34 cellular contexts compared by ENCODE assay signal in genomic region chr11:113570906-113571305, GRCh38.
"Had no signal": no experiment of that assay in that cellular context is flagged by ENCODE, and none has a peak within 500 bp of the region (broad histone marks: within the 10 kb centered on the region; RNA-seq: fewer than 3 reads in every experiment).

No MANE protein-coding gene starts in this region.

- H3K36me3 ChIP-seq: adrenal gland, ascending aorta, breast epithelium, cardiac muscle cell, colonic mucosa, heart right ventricle, WERI-Rb-1 had no signal

- H3K36me3 Mint-ChIP-seq: activated CD4-positive, alpha-beta memory T cell treated with anti-CD3 and anti-CD28 coated beads for 36 hours; activated naive CD4-positive, alpha-beta T cell treated with anti-CD3 and anti-CD28 coated beads, Interleukin-2, amount 50 U/mL, for 24 hours; activated naive CD8-positive, alpha-beta T cell treated with anti-CD3 and anti-CD28 coated beads for 36 hours; brain; T-cell had no signal

- H3K4me3 ChIP-seq: adrenal gland, ascending aorta, breast epithelium, cardiac muscle cell, colonic mucosa, heart right ventricle had no signal

- DNase-seq: activated CD4-positive, alpha-beta memory T cell treated with anti-CD3 and anti-CD28 coated beads for 36 hours; activated CD4-positive, alpha-beta T cell treated with anti-CD3 and anti-CD28 coated beads for 36 hours; activated CD4-positive, alpha-beta T cell treated with anti-CD3 and anti-CD28 coated beads, Interleukin-2, amount 10 ng/mL, durations not matched to agents 24 days and 14 days; activated CD4-positive, CD25-positive, alpha-beta regulatory T cell; activated CD4-positive, CD25-positive, alpha-beta regulatory T cell treated with anti-CD3 and anti-CD28 coated beads, Interleukin-2, amount 50 U/mL, for 72 hours; activated CD8-positive, alpha-beta memory T cell treated with anti-CD3 and anti-CD28 coated beads, Interleukin-2, amount 10 ng/mL, durations not matched to agents 7 days and 5 days; activated CD8-positive, alpha-beta memory T cell treated with anti-CD3 and anti-CD28 coated beads, Interleukin-2, amount 50 U/mL, for 48 hours; activated CD8-positive, alpha-beta T cell treated with anti-CD3 and anti-CD28 coated beads, Interleukin-2, amount 10 ng/mL, durations not matched to agents 7 days and 5 days; activated effector memory CD4-positive, alpha-beta T cell treated with Interleukin-2 at 50 U/mL for 16 hours; activated naive CD4-positive, alpha-beta T cell treated with anti-CD3 and anti-CD28 coated beads for 36 hours; activated naive CD8-positive, alpha-beta T cell treated with anti-CD3 and anti-CD28 coated beads for 36 hours; activated naive CD8-positive, alpha-beta T cell treated with anti-CD3 and anti-CD28 coated beads, Interleukin-2, amount 50 U/mL, for 24 hours; activated T-cell treated with anti-CD3 and anti-CD28 coated beads for 4 hours; activated T-cell treated with anti-CD3 and anti-CD28 coated beads, Interleukin-2, amount 50 U/mL, for 24 hours; activated T-cell treated with anti-CD3 and anti-CD28 coated beads, Interleukin-2, amount 50 U/mL, for 72 hours; adrenal gland; central memory CD4-positive, alpha-beta T cell; cerebellar nuclear complex; colonic mucosa; effector CD8-positive, alpha-beta T cell; foreskin fibroblast; heart right ventricle; SW 1271; T-cell; T1000; WERI-Rb-1 had no signal

- H3K27me3 ChIP-seq: adrenal gland, ascending aorta, breast epithelium, cardiac muscle cell, colonic mucosa, heart right ventricle had no signal

- ATAC-seq: activated CD4-positive, alpha-beta T cell treated with anti-CD3 and anti-CD28 coated beads for 36 hours; activated CD8-positive, alpha-beta memory T cell treated with anti-CD3 and anti-CD28 coated beads, Interleukin-2, amount 10 ng/mL, durations not matched to agents 7 days and 5 days; activated CD8-positive, alpha-beta T cell treated with anti-CD3 and anti-CD28 coated beads, Interleukin-2, amount 10 ng/mL, durations not matched to agents 7 days and 5 days; activated naive CD8-positive, alpha-beta T cell treated with anti-CD3 and anti-CD28 coated beads, Interleukin-2, amount 50 U/mL, for 24 hours; esophagus mucosa; heart right ventricle; T-cell had no signal

- FAIRE-seq: frontal cortex had no signal

- H3K4me1 Mint-ChIP-seq: activated CD4-positive, alpha-beta T cell treated with anti-CD3 and anti-CD28 coated beads for 36 hours; activated naive CD4-positive, alpha-beta T cell treated with anti-CD3 and anti-CD28 coated beads, Interleukin-2, amount 50 U/mL, for 24 hours; activated naive CD8-positive, alpha-beta T cell treated with anti-CD3 and anti-CD28 coated beads for 36 hours; activated naive CD8-positive, alpha-beta T cell treated with anti-CD3 and anti-CD28 coated beads, Interleukin-2, amount 50 U/mL, for 24 hours; T-cell had no signal

- H3K4me3 Mint-ChIP-seq: activated CD4-positive, alpha-beta memory T cell treated with anti-CD3 and anti-CD28 coated beads for 36 hours; activated CD4-positive, alpha-beta T cell treated with anti-CD3 and anti-CD28 coated beads for 36 hours; activated CD4-positive, alpha-beta T cell treated with anti-CD3 and anti-CD28 coated beads, Interleukin-2, amount 10 ng/mL, durations not matched to agents 24 days and 14 days; activated CD8-positive, alpha-beta memory T cell treated with anti-CD3 and anti-CD28 coated beads, Interleukin-2, amount 10 ng/mL, durations not matched to agents 7 days and 5 days; activated CD8-positive, alpha-beta T cell treated with anti-CD3 and anti-CD28 coated beads, Interleukin-2, amount 10 ng/mL, durations not matched to agents 7 days and 5 days; activated naive CD4-positive, alpha-beta T cell treated with anti-CD3 and anti-CD28 coated beads for 36 hours; activated naive CD4-positive, alpha-beta T cell treated with anti-CD3 and anti-CD28 coated beads, Interleukin-2, amount 50 U/mL, for 24 hours; activated naive CD8-positive, alpha-beta T cell treated with anti-CD3 and anti-CD28 coated beads for 36 hours; activated naive CD8-positive, alpha-beta T cell treated with anti-CD3 and anti-CD28 coated beads, Interleukin-2, amount 50 U/mL, for 24 hours; activated T-cell treated with anti-CD3 and anti-CD28 coated beads, Interleukin-2, amount 50 U/mL, for 24 hours; brain; T-cell; T-helper 1 cell treated with Interleukin-12 subunit alpha and Interleukin-12 subunit beta and Interleukin-4 antibody, amounts not matched to agents 30 μg/mL and 1 μg/mL, for 36 hours had no signal

- H3K4me1 ChIP-seq: breast epithelium, colonic mucosa had no signal

- H3K27ac Mint-ChIP-seq: activated CD4-positive, alpha-beta memory T cell treated with anti-CD3 and anti-CD28 coated beads for 36 hours; activated CD4-positive, alpha-beta T cell treated with anti-CD3 and anti-CD28 coated beads for 36 hours; activated CD4-positive, alpha-beta T cell treated with anti-CD3 and anti-CD28 coated beads, Interleukin-2, amount 10 ng/mL, durations not matched to agents 24 days and 14 days; activated CD8-positive, alpha-beta memory T cell treated with anti-CD3 and anti-CD28 coated beads, Interleukin-2, amount 10 ng/mL, durations not matched to agents 7 days and 5 days; activated CD8-positive, alpha-beta T cell treated with anti-CD3 and anti-CD28 coated beads, Interleukin-2, amount 10 ng/mL, durations not matched to agents 7 days and 5 days; activated naive CD4-positive, alpha-beta T cell treated with anti-CD3 and anti-CD28 coated beads for 36 hours; activated naive CD4-positive, alpha-beta T cell treated with anti-CD3 and anti-CD28 coated beads, Interleukin-2, amount 50 U/mL, for 24 hours; activated naive CD8-positive, alpha-beta T cell treated with anti-CD3 and anti-CD28 coated beads for 36 hours; activated naive CD8-positive, alpha-beta T cell treated with anti-CD3 and anti-CD28 coated beads, Interleukin-2, amount 50 U/mL, for 24 hours; activated T-cell treated with anti-CD3 and anti-CD28 coated beads, Interleukin-2, amount 50 U/mL, for 24 hours; activated T-cell treated with anti-CD3 and anti-CD28 coated beads, Interleukin-2, amount 50 U/mL, for 72 hours; brain; T-cell; T-helper 1 cell treated with Interleukin-12 subunit alpha and Interleukin-12 subunit beta and Interleukin-4 antibody, amounts not matched to agents 30 μg/mL and 1 μg/mL, for 36 hours had no signal

- H3K9me3 ChIP-seq: adrenal gland, ascending aorta, breast epithelium, colonic mucosa, heart right ventricle had no signal

- H3K9me3 Mint-ChIP-seq: activated CD4-positive, alpha-beta memory T cell treated with anti-CD3 and anti-CD28 coated beads for 36 hours; activated CD4-positive, alpha-beta T cell treated with anti-CD3 and anti-CD28 coated beads, Interleukin-2, amount 10 ng/mL, durations not matched to agents 24 days and 14 days; activated naive CD4-positive, alpha-beta T cell treated with anti-CD3 and anti-CD28 coated beads for 36 hours; activated naive CD4-positive, alpha-beta T cell treated with anti-CD3 and anti-CD28 coated beads, Interleukin-2, amount 50 U/mL, for 24 hours; activated naive CD8-positive, alpha-beta T cell treated with anti-CD3 and anti-CD28 coated beads for 36 hours; activated naive CD8-positive, alpha-beta T cell treated with anti-CD3 and anti-CD28 coated beads, Interleukin-2, amount 50 U/mL, for 24 hours; activated T-cell treated with anti-CD3 and anti-CD28 coated beads, Interleukin-2, amount 50 U/mL, for 24 hours; activated T-cell treated with anti-CD3 and anti-CD28 coated beads, Interleukin-2, amount 50 U/mL, for 72 hours; brain; T-cell; T-helper 1 cell treated with Interleukin-12 subunit alpha and Interleukin-12 subunit beta and Interleukin-4 antibody, amounts not matched to agents 30 μg/mL and 1 μg/mL, for 36 hours had no signal

- H3K27ac ChIP-seq: adrenal gland, breast epithelium, cardiac muscle cell, colonic mucosa, heart right ventricle, WERI-Rb-1 had no signal
